In genomic region chr1:152118915-152119314, GRCh38 we compare ENCODE assay signal across 24 cellular contexts. TPM values are rescaled to one million over a fixed set of nuclear protein-coding genes. Genes with fewer than 3 reads are reported as not detected.
DNase-seq lines count a peak whose midpoint lies in the region; ATAC-seq and TF ChIP-seq lines count a peak whose summit lies in the region.
"Had no signal": no experiment of that assay in that cellular context is flagged by ENCODE, and none has a peak within 500 bp of the region (broad histone marks: within the 10 kb centered on the region; RNA-seq: fewer than 3 reads in every experiment).

No MANE protein-coding gene starts in this region.

- peak; percentile 19 for DNase-seq in NOMO-1 treated with DMSO at 0.1 percent for 48 hours (lab: John Stamatoyannopoulos, UW; ENCODE audit: unreplicated experiment)
- no peak for DNase-seq in NOMO-1 treated with dmso at 0.1 percent for 144 hours (lab: John Stamatoyannopoulos, UW; ENCODE audit: unreplicated experiment)
- peak; percentile 7 for DNase-seq in NB4 (ENCODE audit: low read depth)
- peak; percentile 15 for DNase-seq in SKM-1 (lab: John Stamatoyannopoulos, UW; ENCODE audit: unreplicated experiment)
- no peak for DNase-seq in upper lobe of right lung
- no peak for DNase-seq in NCI-H226
- DNase-seq in CD14-positive monocyte (ENCODE audit: low spot score), result no peak
- DNase-seq: CD4-positive, CD25-positive, alpha-beta regulatory T cell; CD8-positive, alpha-beta memory T cell; COR-L47; DMS 273 treated with DMSO at 0.1 percent for 48 hours; DMS53; DND-41; EL; HCEC 1CT had no signal

- no peak for TF ChIP-seq POLR2A in NB4 (IDR thresholded peaks at IDR 0.05; ENCODE audit: extremely low read depth, insufficient read length)

- ATAC-seq in upper lobe of right lung (peak; percentile 62), HG02642 (IDR thresholded peaks at IDR 0.05; ENCODE audit: poor library complexity, unreplicated experiment) (no peak)
- ATAC-seq: A549, GM12878, GM23338 had no signal

- H3K4me3 Mint-ChIP-seq in CD14-positive monocyte, result no peak overlapping the region
- H3K4me3 Mint-ChIP-seq: CD4-positive, CD25-positive, alpha-beta regulatory T cell; CD8-positive, alpha-beta memory T cell; GM23338 had no signal

- H3K4me1 Mint-ChIP-seq in CD14-positive monocyte, result peaks cover 2% of the 10 kb centered on the region
- H3K4me1 Mint-ChIP-seq: CD4-positive, CD25-positive, alpha-beta regulatory T cell; CD8-positive, alpha-beta memory T cell; GM23338 had no signal

- no peak overlapping the region for H3K27ac ChIP-seq in upper lobe of right lung
- H3K27ac ChIP-seq: 22Rv1, A549, BLaER1, HL-60 had no signal

- no peaks in the 10 kb centered on the region for H3K36me3 Mint-ChIP-seq in CD14-positive monocyte
- H3K36me3 Mint-ChIP-seq: CD4-positive, CD25-positive, alpha-beta regulatory T cell; CD8-positive, alpha-beta memory T cell had no signal

- intact Hi-C loops in upper lobe of right lung (cut with DNase I) (no loop called here), CD14-positive monocyte (cut with micrococcal nuclease) (no loop called here)

- H3K27ac Mint-ChIP-seq in CD14-positive monocyte, result no peak overlapping the region
- H3K27ac Mint-ChIP-seq: CD4-positive, CD25-positive, alpha-beta regulatory T cell; CD8-positive, alpha-beta memory T cell; GM23338 had no signal

- H3K36me3 ChIP-seq in upper lobe of right lung, result no peaks in the 10 kb centered on the region
- H3K36me3 ChIP-seq: BLaER1 had no signal

- peaks cover 39% of the 10 kb centered on the region for H3K27me3 ChIP-seq in upper lobe of right lung

- H3K9me3 Mint-ChIP-seq in CD14-positive monocyte, result peaks cover 0 to under 1% (median 0%) of the 10 kb centered on the region in 7 donors
- H3K9me3 Mint-ChIP-seq: CD4-positive, CD25-positive, alpha-beta regulatory T cell; CD8-positive, alpha-beta memory T cell; GM23338 had no signal

- no peaks in the 10 kb centered on the region for H3K9me3 ChIP-seq in upper lobe of right lung
- H3K9me3 ChIP-seq: A549, BLaER1 had no signal

- H3K27me3 Mint-ChIP-seq in CD14-positive monocyte (ENCODE audit: low read depth in 3 of 3), result peaks cover 32 to 56% (median 46%) of the 10 kb centered on the region in 3 donors

- H3K4me3 ChIP-seq in NB4 (ENCODE audit: low read depth, low read length) (no peak overlapping the region), upper lobe of right lung (no peak overlapping the region)
- H3K4me3 ChIP-seq: A549, BLaER1, GM12878, GM23338 had no signal

- no peak for TF ChIP-seq CTCF in NB4 (IDR thresholded peaks at IDR 0.05; ENCODE audit: low read depth, low read length)
- no peak for TF ChIP-seq CTCF in upper lobe of right lung (IDR thresholded peaks at IDR 0.05)
- no peak for TF ChIP-seq CTCF in CD14-positive monocyte (IDR thresholded peaks at IDR 0.05)

- no peaks in the 10 kb centered on the region for H3K4me1 ChIP-seq in upper lobe of right lung
- H3K4me1 ChIP-seq: A549, BLaER1 had no signal

RNA-seq across cellular contexts. Expression of gene TCHH, which starts 3.7 kb away (rescaled TPM):
- 0.20 TPM for total RNA-seq in upper lobe of right lung
- not detected for polyA plus RNA-seq in CD14-positive monocyte
- total RNA-seq: CD4-positive, CD25-positive, alpha-beta regulatory T cell; G401; GM12878; HT1080 had no signal
- polyA plus RNA-seq: CD4-positive, CD25-positive, alpha-beta regulatory T cell; CD8-positive, alpha-beta memory T cell; GM12878 had no signal

RNA-seq across cellular contexts. Expression of gene TCHHL1, which starts 30.1 kb away (rescaled TPM):
- not detected for total RNA-seq in upper lobe of right lung
- not detected for polyA plus RNA-seq in CD14-positive monocyte
- total RNA-seq: CD4-positive, CD25-positive, alpha-beta regulatory T cell; CD8-positive, alpha-beta memory T cell; G401; GM12878; GM23338; HT1080 had no signal
- polyA plus RNA-seq: A549; CD4-positive, CD25-positive, alpha-beta regulatory T cell; CD8-positive, alpha-beta memory T cell; GM12878; GM23338 had no signal

RNA-seq across cellular contexts. Expression of gene RPTN, which starts 40.1 kb away (rescaled TPM):
- total RNA-seq in upper lobe of right lung, result not detected
- polyA plus RNA-seq in CD14-positive monocyte, result not detected
- total RNA-seq: CD4-positive, CD25-positive, alpha-beta regulatory T cell; CD8-positive, alpha-beta memory T cell; G401; GM12878; GM23338; HT1080 had no signal
- polyA plus RNA-seq: A549; CD4-positive, CD25-positive, alpha-beta regulatory T cell; CD8-positive, alpha-beta memory T cell; GM12878; GM23338 had no signal

Comparison
In these comparisons a context has a peak if more than half of its experiments do, and no peak if none do; other contexts are left out.
1. DNase-seq: peak in NOMO-1 treated with DMSO at 0.1 percent for 48 hours (single experiment), NB4 (single experiment) and SKM-1 (single experiment); none in NOMO-1 treated with dmso at 0.1 percent for 144 hours (single experiment), upper lobe of right lung (single experiment), NCI-H226 (single experiment) and CD14-positive monocyte (single experiment).